In the genomic region with DNA sequence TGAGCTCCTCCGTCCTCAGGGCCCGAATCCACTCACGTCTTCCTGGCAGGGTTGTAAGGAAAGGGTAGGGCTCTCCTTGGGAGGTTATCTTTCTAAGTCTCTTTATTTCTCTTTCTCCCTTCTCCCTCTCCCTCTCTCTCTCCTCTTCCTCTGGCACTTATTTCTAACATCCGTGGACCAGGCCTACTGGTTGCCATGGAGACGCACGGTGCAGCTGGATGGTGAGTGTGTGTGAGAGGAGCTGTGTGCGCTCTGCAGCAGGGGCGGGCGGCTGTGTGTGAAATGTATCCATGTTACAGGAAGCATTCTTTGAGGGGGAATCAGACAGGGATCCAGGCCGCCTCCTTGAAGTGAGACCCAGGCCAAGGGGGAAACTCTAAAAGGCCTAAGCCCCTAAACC, we compare ENCODE assay signal across 9 cellular contexts. TPM values are rescaled to one million over a fixed set of nuclear protein-coding genes. Genes with fewer than 3 reads are reported as not detected.
DNase-seq lines count a peak whose midpoint lies in the region; ATAC-seq and TF ChIP-seq lines count a peak whose summit lies in the region.
"Had no signal": no experiment of that assay in that cellular context is flagged by ENCODE, and none has a peak within 500 bp of the region (broad histone marks: within the 10 kb centered on the region; RNA-seq: fewer than 3 reads in every experiment).

No MANE protein-coding gene starts in this region.

- H3K4me1 ChIP-seq in neural progenitor cell, result peaks cover 76% of the 10 kb centered on the region

- H3K4me1 Mint-ChIP-seq in neural progenitor cell (peaks cover 63% of the 10 kb centered on the region), progenitor cell of endocrine pancreas (ENCODE audit: low read depth) (peaks cover 20% of the 10 kb centered on the region)

- ATAC-seq in HG02970 (IDR thresholded peaks at IDR 0.05; ENCODE audit: low FRiP score, unreplicated experiment), result no peak
- ATAC-seq in left cardiac atrium, result no peak

- no peak overlapping the region for H3K9ac ChIP-seq in neural progenitor cell

- peaks cover 62% of the 10 kb centered on the region for H3F3A ChIP-seq in neural progenitor cell (ENCODE audit: low read depth)

- peaks cover 11% of the 10 kb centered on the region for H3K79me2 ChIP-seq in neural progenitor cell (ENCODE audit: low read depth)

- no peak overlapping the region for H2AFZ ChIP-seq in neural progenitor cell (replicated peaks)

- H3K9me3 Mint-ChIP-seq in neural progenitor cell (no peaks in the 10 kb centered on the region), progenitor cell of endocrine pancreas (ENCODE audit: low read depth) (no peaks in the 10 kb centered on the region)

- peak overlapping the region; percentile 54 for H3K4me3 Mint-ChIP-seq in neural progenitor cell
- H3K4me3 Mint-ChIP-seq in progenitor cell of endocrine pancreas (ENCODE audit: low read depth), result no peak overlapping the region

- TF ChIP-seq CTCF in cardiac fibroblast (IDR thresholded peaks at IDR 0.05; ENCODE audit: low read depth, low read length), result no peak
- no peak for TF ChIP-seq CTCF in neural progenitor cell (IDR thresholded peaks at IDR 0.05)
- no peak for TF ChIP-seq CTCF in progenitor cell of endocrine pancreas (IDR thresholded peaks at IDR 0.05; ENCODE audit: unreplicated experiment)

- no peaks in the 10 kb centered on the region for H3K9me3 ChIP-seq in neural progenitor cell (ENCODE audit: low read depth)

- H3K27ac ChIP-seq in neural progenitor cell, result peak overlapping the region; percentile 23

- H3K4me2 ChIP-seq in neural progenitor cell, result peak overlapping the region; percentile 68

- H3K27me3 Mint-ChIP-seq in neural progenitor cell (ENCODE audit: insufficient read depth, low read depth) (peaks cover 3% of the 10 kb centered on the region), progenitor cell of endocrine pancreas (peaks cover 3% of the 10 kb centered on the region)

- H3K4me3 ChIP-seq in cardiac fibroblast (replicated peaks in 1 of 2; ENCODE audit: low read depth in 2 of 2, low read length in 2 of 2), result no peak overlapping the region
- no peak overlapping the region for H3K4me3 ChIP-seq in neural progenitor cell

- H3K36me3 Mint-ChIP-seq in neural progenitor cell (no peaks in the 10 kb centered on the region), progenitor cell of endocrine pancreas (ENCODE audit: insufficient read depth) (no peaks in the 10 kb centered on the region)

- intact Hi-C loops in left cardiac atrium (cut with DNase I), result loop anchor here in 1 of 2 donors (5.0 kb wide), 1 partner anchor 39 kb away; no protein-coding TSS in a partner anchor

- DNase-seq in EL (peak; percentile 40), NCI-H146 treated with DMSO at 0.1 percent for 48 hours (lab: John Stamatoyannopoulos, UW; ENCODE audit: unreplicated experiment) (peak; percentile 27), cardiac fibroblast (ENCODE audit: low read depth in 2 of 2) (peak; percentile 73 to 75), neural progenitor cell (ENCODE audit: low spot score) (peak; percentile 85), left cardiac atrium (no peak), progenitor cell of endocrine pancreas (ENCODE audit: low spot score, unreplicated experiment) (no peak)
- no peak for DNase-seq in activated naive CD4-positive, alpha-beta T cell (lab: John Stamatoyannopoulos, UW)

- no peaks in the 10 kb centered on the region for H3K27me3 ChIP-seq in neural progenitor cell

- no peak overlapping the region for H3K27ac Mint-ChIP-seq in neural progenitor cell
- H3K27ac Mint-ChIP-seq in progenitor cell of endocrine pancreas, result no peak overlapping the region

- H4K20me1 ChIP-seq in neural progenitor cell (ENCODE audit: low read depth), result no peaks in the 10 kb centered on the region

- H3K36me3 ChIP-seq in neural progenitor cell, result no peaks in the 10 kb centered on the region

RNA-seq across cellular contexts. Expression of gene PCDH1, which starts 32.2 kb away (rescaled TPM):
- total RNA-seq in neural progenitor cell (ENCODE audit: low replicate concordance) (24.8 and 48.4 TPM in 2 replicates), left cardiac atrium (10 to 100 TPM; 20.7 to 36.0 TPM), progenitor cell of endocrine pancreas (5.5 and 6.3 TPM in 2 replicates)
- total RNA-seq: T-helper 1 cell treated with Interleukin-12 subunit alpha and Interleukin-12 subunit beta and Interleukin-4 antibody, amounts not matched to agents 30 ng/mL and 1 ng/mL, for 36 hours had no signal

Comparison
In these comparisons a context has a peak if more than half of its experiments do, and no peak if none do; other contexts are left out.
1. DNase-seq: peak in EL (single experiment), NCI-H146 treated with DMSO at 0.1 percent for 48 hours (single experiment), cardiac fibroblast (2 of 2) and neural progenitor cell (single experiment); none in left cardiac atrium (single experiment), activated naive CD4-positive, alpha-beta T cell (0 of 4) and progenitor cell of endocrine pancreas (single experiment).